Comparison of ENCODE assay signal across 17 cellular contexts in genomic region chr1:245370905-245371581, GRCh38.
DNase-seq lines count a peak whose midpoint lies in the region; ATAC-seq and TF ChIP-seq lines count a peak whose summit lies in the region.
"Had no signal": no experiment of that assay in that cellular context is flagged by ENCODE, and none has a peak within 500 bp of the region (broad histone marks: within the 10 kb centered on the region; RNA-seq: fewer than 3 reads in every experiment).

No MANE protein-coding gene starts in this region.

- ATAC-seq in HG02840 (IDR thresholded peaks at IDR 0.05; ENCODE audit: low FRiP score, unreplicated experiment): no peak
- no peak for ATAC-seq in activated T-helper 17 cell treated with anti-CD3 and anti-CD28 coated beads, Interleukin-2, amount 50 U/mL, for 72 hours (replicated peaks)
- ATAC-seq: effector memory CD8-positive, alpha-beta T cell had no signal

- H3K27ac Mint-ChIP-seq in activated T-helper 17 cell treated with anti-CD3 and anti-CD28 coated beads, Interleukin-2, amount 50 U/mL, for 72 hours: no peak overlapping the region
- H3K27ac Mint-ChIP-seq: effector memory CD8-positive, alpha-beta T cell had no signal

- H3K4me1 ChIP-seq in BE2C: peaks cover 20% of the 10 kb centered on the region
- H3K4me1 ChIP-seq: HAP-1 had no signal

- H3K4me3 ChIP-seq in BE2C (ENCODE audit: low read depth, low read length) (peak overlapping the region; percentile 23; the same call in 1 of the 2 replicates), NB4 (ENCODE audit: low read depth, low read length) (no peak overlapping the region), WERI-Rb-1 (ENCODE audit: low read depth, low read length) (no peak overlapping the region), kidney epithelial cell (ENCODE audit: low read depth, low read length) (no peak overlapping the region)
- H3K4me3 ChIP-seq: HAP-1 had no signal

- H3K27me3 Mint-ChIP-seq in activated T-helper 17 cell treated with anti-CD3 and anti-CD28 coated beads, Interleukin-2, amount 50 U/mL, for 72 hours: peaks cover 7% of the 10 kb centered on the region

- H3K27ac ChIP-seq in WERI-Rb-1: peak overlapping the region; percentile 59
- H3K27ac ChIP-seq: brain microvascular endothelial cell had no signal

- H3K27me3 ChIP-seq in BE2C: no peaks in the 10 kb centered on the region
- no peaks in the 10 kb centered on the region for H3K27me3 ChIP-seq in WERI-Rb-1 (ENCODE audit: insufficient read depth, low read depth, severe bottlenecking)
- H3K27me3 ChIP-seq in kidney epithelial cell (ENCODE audit: control insufficient read depth, insufficient read depth, low read length): no peaks in the 10 kb centered on the region
- H3K27me3 ChIP-seq: brain microvascular endothelial cell had no signal

- no peaks in the 10 kb centered on the region for H3K4me1 Mint-ChIP-seq in activated T-helper 17 cell treated with anti-CD3 and anti-CD28 coated beads, Interleukin-2, amount 50 U/mL, for 72 hours

- H3K9me3 ChIP-seq in BE2C (no peaks in the 10 kb centered on the region), WERI-Rb-1 (ENCODE audit: severe bottlenecking) (peaks cover 12% of the 10 kb centered on the region)
- H3K9me3 ChIP-seq: HAP-1 had no signal

- H3K36me3 ChIP-seq in BE2C (peaks cover 27% of the 10 kb centered on the region), WERI-Rb-1 (no peaks in the 10 kb centered on the region), kidney epithelial cell (ENCODE audit: control insufficient read depth, insufficient read depth, low read length) (peaks cover 2% of the 10 kb centered on the region)
- H3K36me3 ChIP-seq: brain microvascular endothelial cell, HAP-1 had no signal

- peak; percentile 95 for DNase-seq in BE2C
- peak; percentile 12 for DNase-seq in NB4 (ENCODE audit: low read depth)
- peak; percentile 79 for DNase-seq in WERI-Rb-1
- peak; percentile 63 for DNase-seq in kidney epithelial cell (ENCODE audit: low read depth)
- DNase-seq in SIG-M5 treated with dmso at 0.1 percent for 504 hours (lab: John Stamatoyannopoulos, UW; ENCODE audit: unreplicated experiment): no peak
- DNase-seq in RKO (ENCODE audit: low spot score): no peak
- DNase-seq: activated naive CD4-positive, alpha-beta T cell treated with anti-CD3 and anti-CD28 coated beads, Interleukin-2, amount 50 U/mL, for 16 hours; brain microvascular endothelial cell; DMS53; effector memory CD8-positive, alpha-beta T cell; foreskin fibroblast; mesendoderm; occipital lobe; stimulated activated CD4-positive, alpha-beta T cell treated with anti-CD3 and anti-CD28 coated beads, Interleukin-12 subunit alpha, Interleukin-12 subunit beta, amount 100 ng/mL, for 4 hours had no signal

- H3K9me3 Mint-ChIP-seq in activated T-helper 17 cell treated with anti-CD3 and anti-CD28 coated beads, Interleukin-2, amount 50 U/mL, for 72 hours: no peaks in the 10 kb centered on the region
- H3K9me3 Mint-ChIP-seq: effector memory CD8-positive, alpha-beta T cell had no signal

- H3K36me3 Mint-ChIP-seq in activated T-helper 17 cell treated with anti-CD3 and anti-CD28 coated beads, Interleukin-2, amount 50 U/mL, for 72 hours (ENCODE audit: low read depth): no peaks in the 10 kb centered on the region

- no peak overlapping the region for H3K4me3 Mint-ChIP-seq in activated T-helper 17 cell treated with anti-CD3 and anti-CD28 coated beads, Interleukin-2, amount 50 U/mL, for 72 hours
- H3K4me3 Mint-ChIP-seq: effector memory CD8-positive, alpha-beta T cell had no signal

- TF ChIP-seq CTCF in BE2C (IDR thresholded peaks at IDR 0.05; ENCODE audit: low read depth, low read length) (peak; percentile 16; the same call in 1 of the 2 replicates), NB4 (IDR thresholded peaks at IDR 0.05; ENCODE audit: low read depth, low read length) (no peak), WERI-Rb-1 (IDR thresholded peaks at IDR 0.05; ENCODE audit: low read depth, low read length) (no peak), kidney epithelial cell (IDR thresholded peaks at IDR 0.05; ENCODE audit: insufficient read depth, low read length, poor library complexity, severe bottlenecking) (no peak)

- TF ChIP-seq POLR2A in NB4 (IDR thresholded peaks at IDR 0.05; ENCODE audit: extremely low read depth, insufficient read length): no peak

Comparison
In these comparisons a context has a peak if more than half of its experiments do, and no peak if none do; other contexts are left out.
1. DNase-seq: peak in BE2C (single experiment), NB4 (single experiment), WERI-Rb-1 (single experiment) and kidney epithelial cell (single experiment); none in SIG-M5 treated with dmso at 0.1 percent for 504 hours (single experiment) and RKO (single experiment).